ENCODE assay signal across 11 cellular contexts in the genomic region with DNA sequence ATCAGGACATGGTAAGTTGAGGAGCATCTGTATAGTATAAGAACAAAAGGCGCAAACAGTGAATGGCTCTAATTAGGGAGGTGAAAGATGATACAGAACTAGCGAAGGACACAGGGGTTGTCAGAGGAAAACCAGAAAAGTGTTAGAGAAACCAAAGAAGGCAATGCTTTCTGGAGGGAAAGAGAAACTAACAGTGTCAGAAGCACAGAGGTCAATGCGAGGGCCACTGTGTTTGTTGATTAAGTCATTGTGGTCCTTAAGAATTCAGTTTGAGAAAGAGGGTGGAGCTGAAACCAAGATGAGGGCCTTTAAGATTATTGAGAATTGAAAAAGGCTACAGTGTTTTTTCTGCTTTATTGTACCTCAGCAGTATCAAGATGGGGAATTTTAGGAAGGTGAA. TPM values are rescaled to one million over a fixed set of nuclear protein-coding genes. Genes with fewer than 3 reads are reported as not detected.
DNase-seq lines count a peak whose midpoint lies in the region; ATAC-seq lines count a peak whose summit lies in the region.
"Had no signal": no experiment of that assay in that cellular context is flagged by ENCODE, and none has a peak within 500 bp of the region (broad histone marks: within the 10 kb centered on the region; RNA-seq: fewer than 3 reads in every experiment).

No MANE protein-coding gene starts in this region.

- H3K9ac ChIP-seq in mesenchymal stem cell (ENCODE audit: low read length) = no peak overlapping the region

- H3K36me3 ChIP-seq in mesenchymal stem cell (ENCODE audit: control insufficient read depth in 1 of 2, insufficient read depth in 2 of 2, low read depth in 1 of 2, low read length in 2 of 2) = peaks cover 14 to 69% of the 10 kb centered on the region in 2 experiments

- peak; percentile 81 for DNase-seq in mesenchymal stem cell
- no peak for DNase-seq in naive thymus-derived CD8-positive, alpha-beta T cell
- DNase-seq in stimulated activated naive CD4-positive, alpha-beta T cell treated with Interleukin-2 at 50 U/mL for 16 hours (lab: John Stamatoyannopoulos, UW) = no peak
- no peak for DNase-seq in kidney glomerular epithelial cell (lab: John Stamatoyannopoulos, UW)
- DNase-seq in NCI-H187 treated with DMSO at 0.1 percent for 48 hours (lab: John Stamatoyannopoulos, UW) = no peak
- DNase-seq: activated naive CD8-positive, alpha-beta T cell treated with anti-CD3 and anti-CD28 coated beads, Interleukin-2, amount 50 U/mL, for 24 hours; glutamatergic neuron had no signal

- H3K36me3 Mint-ChIP-seq in naive thymus-derived CD8-positive, alpha-beta T cell = peaks cover 7 to 66% (median 37%) of the 10 kb centered on the region in 3 donors

- H3K23ac ChIP-seq in mesenchymal stem cell (ENCODE audit: low read length in 2 of 2) = no peak overlapping the region

- POLR2A ChIA-PET in naive thymus-derived CD8-positive, alpha-beta T cell (lab: Charles Lee) = no interaction called here

- no peak overlapping the region for H3K4ac ChIP-seq in mesenchymal stem cell (ENCODE audit: low read depth in 1 of 2, low read length in 2 of 2)

- no peak overlapping the region for H2BK12ac ChIP-seq in mesenchymal stem cell (ENCODE audit: low read length in 2 of 2)

- no peak overlapping the region for H3K27ac ChIP-seq in mesenchymal stem cell (ENCODE audit: low read length, poor library complexity, severe bottlenecking)

- H3K4me3 ChIP-seq in mesenchymal stem cell (ENCODE audit: insufficient read depth in 1 of 2, low read depth in 1 of 2, low read length in 2 of 2) = no peak overlapping the region

- H2AK5ac ChIP-seq in mesenchymal stem cell (ENCODE audit: low read length, severe bottlenecking) = no peak overlapping the region

- H2AFZ ChIP-seq in mesenchymal stem cell (ENCODE audit: low read depth, low read length) = no peak overlapping the region

- H3K9me3 ChIP-seq in mesenchymal stem cell (ENCODE audit: control insufficient read depth, low read length) = no peaks in the 10 kb centered on the region

- no peak overlapping the region for H3K14ac ChIP-seq in mesenchymal stem cell (ENCODE audit: low read length in 2 of 2)

- H2BK15ac ChIP-seq in mesenchymal stem cell (ENCODE audit: low read depth, poor library complexity, severe bottlenecking) = no peak overlapping the region

- H3K4me1 ChIP-seq in mesenchymal stem cell (ENCODE audit: control insufficient read depth, insufficient read depth, low read depth, low read length) = peaks cover 1% of the 10 kb centered on the region

- 94% methylated on average over 3 of the region's 3 CpGs for WGBS in mesenchymal stem cell

- H4K8ac ChIP-seq in mesenchymal stem cell (ENCODE audit: low read length) = no peak overlapping the region

- peaks cover 27% of the 10 kb centered on the region for H3K79me1 ChIP-seq in mesenchymal stem cell (replicated peaks; ENCODE audit: low read length, poor library complexity, severe bottlenecking)

- no peaks in the 10 kb centered on the region for H3K27me3 Mint-ChIP-seq in naive thymus-derived CD8-positive, alpha-beta T cell
- H3K27me3 Mint-ChIP-seq: activated naive CD8-positive, alpha-beta T cell treated with anti-CD3 and anti-CD28 coated beads, Interleukin-2, amount 50 U/mL, for 24 hours; T-cell had no signal

- no peak overlapping the region for H2BK5ac ChIP-seq in mesenchymal stem cell (ENCODE audit: low read depth, low read length, poor library complexity, severe bottlenecking)

- H3K4me2 ChIP-seq in mesenchymal stem cell (ENCODE audit: low read length, poor library complexity, severe bottlenecking) = no peak overlapping the region

- peaks cover 6 to 16% (median 15%) of the 10 kb centered on the region in 4 donors for H3K4me1 Mint-ChIP-seq in naive thymus-derived CD8-positive, alpha-beta T cell

- no peak overlapping the region for H4K91ac ChIP-seq in mesenchymal stem cell (ENCODE audit: low read length)

- ATAC-seq in GM18861 (IDR thresholded peaks at IDR 0.05; ENCODE audit: unreplicated experiment) (peak; percentile 91), GM21786 (IDR thresholded peaks at IDR 0.05; ENCODE audit: unreplicated experiment) (peak; percentile 97), HG03565 (IDR thresholded peaks at IDR 0.05; ENCODE audit: unreplicated experiment) (peak; percentile 89)
- ATAC-seq in naive thymus-derived CD8-positive, alpha-beta T cell = no peak
- ATAC-seq: activated naive CD8-positive, alpha-beta T cell treated with anti-CD3 and anti-CD28 coated beads, Interleukin-2, amount 50 U/mL, for 24 hours had no signal

- H2BK120ac ChIP-seq in mesenchymal stem cell (ENCODE audit: low read depth, low read length) = no peak overlapping the region

- no peaks in the 10 kb centered on the region for H3K27me3 ChIP-seq in mesenchymal stem cell (ENCODE audit: control insufficient read depth in 1 of 2, insufficient read depth in 1 of 2, low read length in 2 of 2)

- H3K9me3 Mint-ChIP-seq in naive thymus-derived CD8-positive, alpha-beta T cell = no peaks in the 10 kb centered on the region
- H3K9me3 Mint-ChIP-seq: activated naive CD8-positive, alpha-beta T cell treated with anti-CD3 and anti-CD28 coated beads, Interleukin-2, amount 50 U/mL, for 24 hours; T-cell had no signal

- H3K18ac ChIP-seq in mesenchymal stem cell (ENCODE audit: low read depth in 1 of 2, low read length in 2 of 2) = no peak overlapping the region

- no peak overlapping the region for H3K4me3 Mint-ChIP-seq in naive thymus-derived CD8-positive, alpha-beta T cell
- H3K4me3 Mint-ChIP-seq: activated naive CD8-positive, alpha-beta T cell treated with anti-CD3 and anti-CD28 coated beads, Interleukin-2, amount 50 U/mL, for 24 hours; T-cell had no signal

- peak overlapping the region in 2 of 10 donors; percentile 16 to 87 for H3K27ac Mint-ChIP-seq in naive thymus-derived CD8-positive, alpha-beta T cell
- H3K27ac Mint-ChIP-seq: activated naive CD8-positive, alpha-beta T cell treated with anti-CD3 and anti-CD28 coated beads, Interleukin-2, amount 50 U/mL, for 24 hours had no signal

RNA-seq across cellular contexts. Expression of a gene that starts 28.8 kb away (rescaled TPM):
- 18.7 TPM for polyA plus RNA-seq in mesenchymal stem cell (2013, experiment 1 of 2)
- polyA plus RNA-seq in mesenchymal stem cell (2013, experiment 2 of 2) = 18.7 TPM
- total RNA-seq in naive thymus-derived CD8-positive, alpha-beta T cell = 10 to 100 TPM; 28.6 to 28.7 TPM
- polyA plus RNA-seq in naive thymus-derived CD8-positive, alpha-beta T cell = 10 to 100 TPM in 2 of 3 donors, 1 to 10 TPM in 1; 6.0 to 15.3 (median 10.3) TPM

Comparison
In these comparisons a context has a peak if more than half of its experiments do, and no peak if none do; other contexts are left out.
1. ATAC-seq: peak in GM18861 (single experiment), GM21786 (single experiment) and HG03565 (single experiment); none in naive thymus-derived CD8-positive, alpha-beta T cell (0 of 2).